In the genomic region with DNA sequence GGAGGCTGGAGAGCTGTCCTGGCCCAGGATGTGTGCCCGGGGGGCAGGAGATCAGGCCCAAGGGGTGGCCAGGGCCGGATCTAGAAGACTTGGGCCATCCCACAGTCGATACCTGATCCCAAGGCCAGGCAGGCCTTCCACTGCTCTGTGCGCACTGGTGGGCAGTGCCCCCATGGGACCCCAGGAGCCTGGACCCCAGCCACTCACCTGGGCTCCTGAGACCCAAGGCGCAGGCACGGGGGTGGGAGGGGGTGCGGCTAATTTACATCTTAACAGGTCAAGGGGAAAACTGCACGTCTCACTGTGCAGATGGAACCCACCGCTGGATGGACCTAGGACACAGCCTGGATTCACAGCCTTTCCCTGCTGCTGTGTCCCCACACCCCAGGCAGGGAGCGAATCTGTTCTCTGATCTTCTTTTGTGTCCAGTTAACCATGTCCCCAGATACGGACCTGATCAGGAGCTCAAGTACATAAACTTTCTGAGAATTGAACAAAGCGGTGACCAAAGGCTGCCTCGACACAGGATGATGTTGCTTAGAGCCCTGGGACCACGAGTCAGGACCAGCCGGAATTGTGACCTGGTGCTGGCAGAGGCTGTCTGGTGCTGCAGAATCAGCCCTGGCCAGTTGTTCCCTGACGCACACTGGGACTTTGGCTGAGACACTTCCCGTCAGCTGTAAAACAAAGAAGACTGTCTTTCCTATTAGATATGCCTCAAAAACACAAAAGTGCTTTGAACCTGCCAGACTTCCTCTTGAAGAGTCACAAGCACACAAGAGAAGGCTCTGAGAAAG, we compare ENCODE assay signal across 13 cellular contexts.
DNase-seq lines count a peak whose midpoint lies in the region; ATAC-seq, FAIRE-seq and TF ChIP-seq lines count a peak whose summit lies in the region.
"Had no signal": no experiment of that assay in that cellular context is flagged by ENCODE, and none has a peak within 500 bp of the region (broad histone marks: within the 10 kb centered on the region; RNA-seq: fewer than 3 reads in every experiment).

No MANE protein-coding gene starts in this region.

- no peak overlapping the region for H3K4me3 Mint-ChIP-seq in WTC11
- H3K4me3 Mint-ChIP-seq: IgD-negative memory B cell, nephron progenitor cell had no signal

- DNase-seq in GM12891 (ENCODE audit: insufficient read length, low spot score): no peak
- DNase-seq in WTC11 (ENCODE audit: low spot score): peak; percentile 10
- peak in 1 of 2 donors; percentile 49 for DNase-seq in heart right ventricle
- DNase-seq in posterior vena cava (ENCODE audit: low spot score): peak; percentile 66
- no peak for DNase-seq in left colon
- DNase-seq in NCI-H345 (lab: John Stamatoyannopoulos, UW): no peak
- DNase-seq: activated CD4-positive, alpha-beta T cell treated with anti-CD3 and anti-CD28 coated beads, Interleukin-2, amount 50 U/mL, for 4 hours; erythroblast; NCI-H1930; nephron progenitor cell; NK-92 treated with Interleukin-12 subunit alpha and Interleukin-12 subunit beta, amount 100 ng/mL, for 24 hours had no signal

- H3K27ac ChIP-seq in heart right ventricle: peak overlapping the region in 4 of 10 donors; percentile 6 to 56 (median 7)

- H3K4me1 ChIP-seq in heart right ventricle: peaks cover 0 to 23% (median 6%) of the 10 kb centered on the region in 9 donors

- H3K4me1 Mint-ChIP-seq in WTC11: peaks cover 13% of the 10 kb centered on the region; the same call in 1 of the 2 replicates

- no peaks in the 10 kb centered on the region for H3K36me3 ChIP-seq in heart right ventricle

- TF ChIP-seq CTCF in WTC11 (IDR thresholded peaks at IDR 0.05) (no peak), heart right ventricle (IDR thresholded peaks at IDR 0.05) (no peak)

- FAIRE-seq in GM12891 (lab: Jason Lieb, UNC): peak; percentile 51

- H3K27me3 ChIP-seq in heart right ventricle: peaks cover 0 to 11% (median 3%) of the 10 kb centered on the region in 7 donors

- POLR2A ChIA-PET in WTC11 (lab: Charles Lee): no interaction called here

- no peak overlapping the region for H3K27ac Mint-ChIP-seq in WTC11

- ATAC-seq in WTC11 (no peak), heart right ventricle (peak; percentile 45 to 95 (median 75)), left colon (no peak), HG02678 (IDR thresholded peaks at IDR 0.05; ENCODE audit: unreplicated experiment) (no peak)

- intact Hi-C loops in heart right ventricle (cut with DNase I): no loop called here
- intact Hi-C loops in posterior vena cava (cut with DNase I): loop anchor here in 1 of 2 donors (5.0 kb wide), 1 partner anchor 51 kb away; no protein-coding TSS in a partner anchor
- intact Hi-C loops in left colon (cut with DNase I, micrococcal nuclease): no loop called here

- no peaks in the 10 kb centered on the region for H3K36me3 Mint-ChIP-seq in WTC11

- 73 to 75% methylated on average over 17 of the region's 17 CpGs for WGBS in heart right ventricle, 2 donors

- CTCF ChIA-PET in WTC11 (lab: Charles Lee): interaction anchor here (0.7 to 1.3 kb wide), 2 partner anchors 77 to 80 kb away, joined by 3 to 4 read pairs; no protein-coding TSS in a partner anchor

- no peak overlapping the region for H3K4me3 ChIP-seq in heart right ventricle

- TF ChIP-seq POLR2A in GM12891 (IDR thresholded peaks at IDR 0.05; ENCODE audit: low read depth, low read length): no peak

- H3K27me3 Mint-ChIP-seq in WTC11 (ENCODE audit: low read depth): no peaks in the 10 kb centered on the region

- no peaks in the 10 kb centered on the region for H3K9me3 Mint-ChIP-seq in WTC11
- H3K9me3 Mint-ChIP-seq: IgD-negative memory B cell, nephron progenitor cell had no signal

- no peaks in the 10 kb centered on the region for H3K9me3 ChIP-seq in heart right ventricle

TF ChIP-seq in GM12891, 5 proteins besides CTCF, POLR2A, EP300 and RAD21:
- TF ChIP-seq SPI1 (IDR thresholded peaks at IDR 0.05; ENCODE audit: low read depth, low read length): no peak
- no peak for TF ChIP-seq TAF1 (IDR thresholded peaks at IDR 0.05; ENCODE audit: low read depth, low read length)
- TF ChIP-seq POU2F2 (IDR thresholded peaks at IDR 0.05; ENCODE audit: low read depth, low read length): no peak
- no peak for TF ChIP-seq POLR2AphosphoS5 (IDR thresholded peaks at IDR 0.05; ENCODE audit: low read depth, low read length)

TF ChIP-seq in WTC11, 78 proteins besides CTCF, POLR2A, EP300 and RAD21 (continues in another document):
- TF ChIP-seq ATF2 (CRISPR knock-in tag; IDR thresholded peaks at IDR 0.05; ENCODE audit: borderline replicate concordance, low read depth) (no peak), AR (CRISPR knock-in tag; IDR thresholded peaks at IDR 0.05) (no peak), SP1 (CRISPR knock-in tag; conservative IDR thresholded peaks at IDR 0.05) (no peak), ESRRA (CRISPR knock-in tag; IDR thresholded peaks at IDR 0.05; ENCODE audit: borderline replicate concordance) (no peak), KAT7 (CRISPR knock-in tag; IDR thresholded peaks at IDR 0.05; ENCODE audit: borderline replicate concordance) (no peak), NFATC4 (CRISPR knock-in tag; IDR thresholded peaks at IDR 0.05) (no peak), MXD4 (CRISPR knock-in tag; IDR thresholded peaks at IDR 0.05; ENCODE audit: borderline replicate concordance) (no peak), TEAD1 (CRISPR knock-in tag; IDR thresholded peaks at IDR 0.05) (no peak), FOXJ3 (CRISPR knock-in tag; IDR thresholded peaks at IDR 0.05; ENCODE audit: borderline replicate concordance) (no peak), JUN (CRISPR knock-in tag; IDR thresholded peaks at IDR 0.05) (no peak), SOX15 (CRISPR knock-in tag; IDR thresholded peaks at IDR 0.05) (no peak), NR1H2 (CRISPR knock-in tag; IDR thresholded peaks at IDR 0.05) (no peak)
- TF ChIP-seq, protein P1, sequence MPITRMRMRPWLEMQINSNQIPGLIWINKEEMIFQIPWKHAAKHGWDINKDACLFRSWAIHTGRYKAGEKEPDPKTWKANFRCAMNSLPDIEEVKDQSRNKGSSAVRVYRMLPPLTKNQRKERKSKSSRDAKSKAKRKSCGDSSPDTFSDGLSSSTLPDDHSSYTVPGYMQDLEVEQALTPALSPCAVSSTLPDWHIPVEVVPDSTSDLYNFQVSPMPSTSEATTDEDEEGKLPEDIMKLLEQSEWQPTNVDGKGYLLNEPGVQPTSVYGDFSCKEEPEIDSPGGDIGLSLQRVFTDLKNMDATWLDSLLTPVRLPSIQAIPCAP (CRISPR knock-in tag; IDR thresholded peaks at IDR 0.05): no peak
- TF ChIP-seq, protein P2, sequence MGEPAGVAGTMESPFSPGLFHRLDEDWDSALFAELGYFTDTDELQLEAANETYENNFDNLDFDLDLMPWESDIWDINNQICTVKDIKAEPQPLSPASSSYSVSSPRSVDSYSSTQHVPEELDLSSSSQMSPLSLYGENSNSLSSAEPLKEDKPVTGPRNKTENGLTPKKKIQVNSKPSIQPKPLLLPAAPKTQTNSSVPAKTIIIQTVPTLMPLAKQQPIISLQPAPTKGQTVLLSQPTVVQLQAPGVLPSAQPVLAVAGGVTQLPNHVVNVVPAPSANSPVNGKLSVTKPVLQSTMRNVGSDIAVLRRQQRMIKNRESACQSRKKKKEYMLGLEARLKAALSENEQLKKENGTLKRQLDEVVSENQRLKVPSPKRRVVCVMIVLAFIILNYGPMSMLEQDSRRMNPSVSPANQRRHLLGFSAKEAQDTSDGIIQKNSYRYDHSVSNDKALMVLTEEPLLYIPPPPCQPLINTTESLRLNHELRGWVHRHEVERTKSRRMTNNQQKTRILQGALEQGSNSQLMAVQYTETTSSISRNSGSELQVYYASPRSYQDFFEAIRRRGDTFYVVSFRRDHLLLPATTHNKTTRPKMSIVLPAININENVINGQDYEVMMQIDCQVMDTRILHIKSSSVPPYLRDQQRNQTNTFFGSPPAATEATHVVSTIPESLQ (CRISPR knock-in tag; IDR thresholded peaks at IDR 0.05): no peak
- TF ChIP-seq, protein P3, sequence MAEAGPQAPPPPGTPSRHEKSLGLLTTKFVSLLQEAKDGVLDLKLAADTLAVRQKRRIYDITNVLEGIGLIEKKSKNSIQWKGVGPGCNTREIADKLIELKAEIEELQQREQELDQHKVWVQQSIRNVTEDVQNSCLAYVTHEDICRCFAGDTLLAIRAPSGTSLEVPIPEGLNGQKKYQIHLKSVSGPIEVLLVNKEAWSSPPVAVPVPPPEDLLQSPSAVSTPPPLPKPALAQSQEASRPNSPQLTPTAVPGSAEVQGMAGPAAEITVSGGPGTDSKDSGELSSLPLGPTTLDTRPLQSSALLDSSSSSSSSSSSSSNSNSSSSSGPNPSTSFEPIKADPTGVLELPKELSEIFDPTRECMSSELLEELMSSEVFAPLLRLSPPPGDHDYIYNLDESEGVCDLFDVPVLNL (CRISPR knock-in tag; IDR thresholded peaks at IDR 0.05; ENCODE audit: borderline replicate concordance, low read depth): no peak

Comparison
In these comparisons a context has a peak if more than half of its experiments do, and no peak if none do; other contexts are left out.
1. DNase-seq: peak in WTC11 (single experiment) and posterior vena cava (single experiment); none in GM12891 (single experiment), left colon (0 of 2) and NCI-H345 (single experiment).
2. ATAC-seq: peak in heart right ventricle (8 of 8); none in WTC11 (single experiment), left colon (single experiment) and HG02678 (single experiment).